Comparison of ENCODE assay signal across 11 cellular contexts in genomic region chr19:44943801-44944249, GRCh38. TPM values are rescaled to one million over a fixed set of nuclear protein-coding genes. Genes with fewer than 3 reads are reported as not detected.
DNase-seq lines count a peak whose midpoint lies in the region; ATAC-seq and TF ChIP-seq lines count a peak whose summit lies in the region.
"Had no signal": no experiment of that assay in that cellular context is flagged by ENCODE, and none has a peak within 500 bp of the region (broad histone marks: within the 10 kb centered on the region; RNA-seq: fewer than 3 reads in every experiment).

No MANE protein-coding gene starts in this region.

- ATAC-seq in HG03378 (IDR thresholded peaks at IDR 0.05; ENCODE audit: unreplicated experiment) (peak; percentile 61), HG03439 (IDR thresholded peaks at IDR 0.05; ENCODE audit: unreplicated experiment) (no peak)
- no peak for ATAC-seq in central memory CD8-positive, alpha-beta T cell (replicated peaks; ENCODE audit: extremely low read depth, poor library complexity, severe bottlenecking)
- ATAC-seq: activated T-helper 17 cell treated with anti-CD3 and anti-CD28 coated beads, Interleukin-2, amount 50 U/mL, for 72 hours had no signal

- DNase-seq in central memory CD8-positive, alpha-beta T cell (ENCODE audit: low spot score in 2 of 2), result no peak
- DNase-seq in posterior cingulate gyrus (peak in 8 of 10 donors; percentile 23 to 87 (median 43)), NCI-H2171 (lab: John Stamatoyannopoulos, UW) (no peak), uterus (no peak)
- DNase-seq in activated CD4-positive, alpha-beta T cell treated with anti-CD3 and anti-CD28 coated beads, Interleukin-2, amount 50 U/mL, for 1 hour, result no peak
- DNase-seq: NCI-H2029 had no signal

- H3K4me1 ChIP-seq in uterus, result no peaks in the 10 kb centered on the region

- peaks cover 17% of the 10 kb centered on the region for H3K27me3 Mint-ChIP-seq in central memory CD8-positive, alpha-beta T cell
- H3K27me3 Mint-ChIP-seq: activated T-helper 17 cell treated with anti-CD3 and anti-CD28 coated beads, Interleukin-2, amount 50 U/mL, for 72 hours had no signal

- H3K9me3 Mint-ChIP-seq in central memory CD8-positive, alpha-beta T cell, result no peaks in the 10 kb centered on the region
- H3K9me3 Mint-ChIP-seq: activated T-helper 17 cell treated with anti-CD3 and anti-CD28 coated beads, Interleukin-2, amount 50 U/mL, for 72 hours had no signal

- no peaks in the 10 kb centered on the region for H3K27me3 ChIP-seq in uterus

- peak; percentile 45 for TF ChIP-seq POLR2A in GM15510 (IDR thresholded peaks at IDR 0.05; ENCODE audit: borderline replicate concordance, extremely low read depth, insufficient read length)
- no peak for TF ChIP-seq POLR2A in uterus (IDR thresholded peaks at IDR 0.05)

- no peaks in the 10 kb centered on the region for H3K9me3 ChIP-seq in uterus

- H3K4me3 Mint-ChIP-seq in central memory CD8-positive, alpha-beta T cell, result no peak overlapping the region
- H3K4me3 Mint-ChIP-seq: activated T-helper 17 cell treated with anti-CD3 and anti-CD28 coated beads, Interleukin-2, amount 50 U/mL, for 72 hours had no signal

- no peaks in the 10 kb centered on the region for H3K36me3 ChIP-seq in uterus

- peaks cover 2% of the 10 kb centered on the region for H3K36me3 Mint-ChIP-seq in central memory CD8-positive, alpha-beta T cell (ENCODE audit: insufficient read depth)

- no peak for TF ChIP-seq CTCF in uterus (IDR thresholded peaks at IDR 0.05)

- intact Hi-C loops in posterior cingulate gyrus (cut with DNase I), result no loop called here
- intact Hi-C loops in uterus (cut with DNase I; ENCODE audit: low total_unique reads), result no loop called here

- peak overlapping the region; percentile 83 for H3K27ac Mint-ChIP-seq in central memory CD8-positive, alpha-beta T cell (ENCODE audit: low read depth)
- H3K27ac Mint-ChIP-seq: activated T-helper 17 cell treated with anti-CD3 and anti-CD28 coated beads, Interleukin-2, amount 50 U/mL, for 72 hours had no signal

- no peak overlapping the region for H3K27ac ChIP-seq in uterus

- H3K4me1 Mint-ChIP-seq in central memory CD8-positive, alpha-beta T cell, result peaks cover 5% of the 10 kb centered on the region
- H3K4me1 Mint-ChIP-seq: activated T-helper 17 cell treated with anti-CD3 and anti-CD28 coated beads, Interleukin-2, amount 50 U/mL, for 72 hours had no signal

- no peak overlapping the region for H3K4me3 ChIP-seq in uterus

RNA-seq across cellular contexts. Expression of gene APOC4, which starts 1.8 kb away (rescaled TPM):
- not detected for total RNA-seq in uterus
- total RNA-seq: activated T-helper 17 cell treated with anti-CD3 and anti-CD28 coated beads, Interleukin-2, amount 50 U/mL, for 72 hours; glomerular endothelial cell had no signal

RNA-seq across cellular contexts. Expression of gene APOC2, which starts 2.0 kb away (rescaled TPM):
- total RNA-seq in uterus, result not detected
- total RNA-seq: activated T-helper 17 cell treated with anti-CD3 and anti-CD28 coated beads, Interleukin-2, amount 50 U/mL, for 72 hours; glomerular endothelial cell had no signal

RNA-seq across cellular contexts. Expression of gene CLPTM1, which starts 11.4 kb away (rescaled TPM):
- 10 to 100 TPM; 30.6 to 99.5 (median 64.2) TPM for total RNA-seq in uterus

RNA-seq across cellular contexts. Expression of gene APOC1, which starts 29.4 kb away (rescaled TPM):
- 1 to 10 TPM in 3 of 4 donors, not detected in 1; 3.0 to 7.4 (median 3.5) TPM for total RNA-seq in uterus

RNA-seq across cellular contexts. Expression of gene APOE, which starts 38.2 kb away (rescaled TPM):
- 10 to 100 TPM in 3 of 4 donors, 1 to 10 TPM in 1; 9.1 to 92.5 (median 33.6) TPM for total RNA-seq in uterus

Comparison
In these comparisons a context has a peak if more than half of its experiments do, and no peak if none do; other contexts are left out.
1. DNase-seq: peak in posterior cingulate gyrus (8 of 10); none in central memory CD8-positive, alpha-beta T cell (0 of 2), NCI-H2171 (single experiment), activated CD4-positive, alpha-beta T cell treated with anti-CD3 and anti-CD28 coated beads, Interleukin-2, amount 50 U/mL, for 1 hour (single experiment) and uterus (0 of 2).